ENCODE assay signal across 13 cellular contexts in genomic region chr5:173452098-173452497, GRCh38.
DNase-seq lines count a peak whose midpoint lies in the region; ATAC-seq, FAIRE-seq and TF ChIP-seq lines count a peak whose summit lies in the region.
"Had no signal": no experiment of that assay in that cellular context is flagged by ENCODE, and none has a peak within 500 bp of the region (broad histone marks: within the 10 kb centered on the region; RNA-seq: fewer than 3 reads in every experiment).

No MANE protein-coding gene starts in this region.

- ATAC-seq in naive thymus-derived CD4-positive, alpha-beta T cell: peak; percentile 69
- no peak for ATAC-seq in CD4-positive, alpha-beta T cell (ENCODE audit: poor library complexity)
- ATAC-seq in HG03378 (IDR thresholded peaks at IDR 0.05; ENCODE audit: unreplicated experiment): no peak

- no peaks in the 10 kb centered on the region for H3K36me3 ChIP-seq in naive thymus-derived CD4-positive, alpha-beta T cell (ENCODE audit: control insufficient read depth in 2 of 3, insufficient read depth in 3 of 3, low read length in 3 of 3)
- H3K36me3 ChIP-seq: MG63 had no signal

- H3K27ac Mint-ChIP-seq in naive thymus-derived CD4-positive, alpha-beta T cell: no peak overlapping the region
- no peak overlapping the region for H3K27ac Mint-ChIP-seq in CD4-positive, alpha-beta T cell
- H3K27ac Mint-ChIP-seq: activated B cell treated with CpG ODN at 0.5 μM for 24 hours had no signal

- DNase-seq in EL (peak; percentile 90), RPMI7951 (ENCODE audit: low read depth) (peak; percentile 85), fibroblast of gingiva (ENCODE audit: low read depth) (peak; percentile 85), HTR-8/SVneo (ENCODE audit: insufficient read length, low spot score) (no peak), NK-92 (lab: John Stamatoyannopoulos, UW; ENCODE audit: unreplicated experiment) (no peak)
- DNase-seq in naive thymus-derived CD4-positive, alpha-beta T cell: no peak
- DNase-seq in CD4-positive, alpha-beta T cell: no peak
- DNase-seq: activated B cell treated with CpG ODN at 0.5 μM for 24 hours; activated naive CD4-positive, alpha-beta T cell; Caco-2; MG63 had no signal

- FAIRE-seq in HTR-8/SVneo (lab: Jason Lieb, UNC): no peak

- H3K36me3 Mint-ChIP-seq in naive thymus-derived CD4-positive, alpha-beta T cell: no peaks in the 10 kb centered on the region
- no peaks in the 10 kb centered on the region for H3K36me3 Mint-ChIP-seq in CD4-positive, alpha-beta T cell (ENCODE audit: low read depth)

- no peaks in the 10 kb centered on the region for H3K4me1 Mint-ChIP-seq in naive thymus-derived CD4-positive, alpha-beta T cell
- no peaks in the 10 kb centered on the region for H3K4me1 Mint-ChIP-seq in CD4-positive, alpha-beta T cell (ENCODE audit: low read depth)
- H3K4me1 Mint-ChIP-seq: activated B cell treated with CpG ODN at 0.5 μM for 24 hours had no signal

- POLR2A ChIA-PET in naive thymus-derived CD4-positive, alpha-beta T cell (lab: Charles Lee): no interaction called here
- POLR2A ChIA-PET in CD4-positive, alpha-beta T cell (lab: Charles Lee): no interaction called here

- no peaks in the 10 kb centered on the region for H3K4me1 ChIP-seq in naive thymus-derived CD4-positive, alpha-beta T cell (ENCODE audit: control insufficient read depth in 2 of 2, insufficient read depth in 2 of 2, low read length in 2 of 2)

- no peak overlapping the region for H3K4me3 Mint-ChIP-seq in naive thymus-derived CD4-positive, alpha-beta T cell
- H3K4me3 Mint-ChIP-seq in CD4-positive, alpha-beta T cell: no peak overlapping the region
- H3K4me3 Mint-ChIP-seq: activated B cell treated with CpG ODN at 0.5 μM for 24 hours had no signal

- peaks cover 0 to 11% (median 0%) of the 10 kb centered on the region in 5 donors for H3K27me3 Mint-ChIP-seq in naive thymus-derived CD4-positive, alpha-beta T cell
- H3K27me3 Mint-ChIP-seq in CD4-positive, alpha-beta T cell: no peaks in the 10 kb centered on the region
- H3K27me3 Mint-ChIP-seq: activated B cell treated with CpG ODN at 0.5 μM for 24 hours had no signal

- no peaks in the 10 kb centered on the region for H3K27me3 ChIP-seq in naive thymus-derived CD4-positive, alpha-beta T cell (ENCODE audit: control insufficient read depth in 2 of 2, insufficient read depth in 2 of 2, low read length in 2 of 2)
- peaks cover 4% of the 10 kb centered on the region for H3K27me3 ChIP-seq in CD4-positive, alpha-beta T cell (ENCODE audit: control insufficient read depth, insufficient read depth, low read length)
- H3K27me3 ChIP-seq: MG63 had no signal

- CTCF ChIA-PET in naive thymus-derived CD4-positive, alpha-beta T cell (lab: Charles Lee): no interaction called here
- CTCF ChIA-PET in CD4-positive, alpha-beta T cell (lab: Charles Lee): no interaction called here

- no peak overlapping the region for H3K27ac ChIP-seq in naive thymus-derived CD4-positive, alpha-beta T cell (ENCODE audit: low read depth, low read length)
- no peak overlapping the region for H3K27ac ChIP-seq in CD4-positive, alpha-beta T cell (ENCODE audit: low read depth, low read length)

- no peaks in the 10 kb centered on the region for H3K9me3 Mint-ChIP-seq in naive thymus-derived CD4-positive, alpha-beta T cell
- H3K9me3 Mint-ChIP-seq in CD4-positive, alpha-beta T cell: no peaks in the 10 kb centered on the region
- H3K9me3 Mint-ChIP-seq: activated B cell treated with CpG ODN at 0.5 μM for 24 hours had no signal

- no peak overlapping the region for H3K4me3 ChIP-seq in naive thymus-derived CD4-positive, alpha-beta T cell (ENCODE audit: low read length)
- H3K4me3 ChIP-seq: MG63, skin epidermis had no signal

- no peak for TF ChIP-seq CTCF in CD4-positive, alpha-beta T cell (IDR thresholded peaks at IDR 0.05)

- no peaks in the 10 kb centered on the region for H3K9me3 ChIP-seq in naive thymus-derived CD4-positive, alpha-beta T cell (ENCODE audit: control insufficient read depth in 2 of 3, low read length in 3 of 3)
- H3K9me3 ChIP-seq in CD4-positive, alpha-beta T cell (ENCODE audit: control insufficient read depth, low read length): no peaks in the 10 kb centered on the region

- intact Hi-C loops in naive thymus-derived CD4-positive, alpha-beta T cell (cut with micrococcal nuclease): no loop called here
- intact Hi-C loops in CD4-positive, alpha-beta T cell (cut with DNase I, micrococcal nuclease): no loop called here

Comparison
In these comparisons a context has a peak if more than half of its experiments do, and no peak if none do; other contexts are left out.
1. DNase-seq: peak in EL (single experiment), RPMI7951 (single experiment) and fibroblast of gingiva (single experiment); none in naive thymus-derived CD4-positive, alpha-beta T cell (0 of 9), HTR-8/SVneo (single experiment), NK-92 (single experiment) and CD4-positive, alpha-beta T cell (0 of 10).